11 cellular contexts compared by ENCODE assay signal in the genomic region with DNA sequence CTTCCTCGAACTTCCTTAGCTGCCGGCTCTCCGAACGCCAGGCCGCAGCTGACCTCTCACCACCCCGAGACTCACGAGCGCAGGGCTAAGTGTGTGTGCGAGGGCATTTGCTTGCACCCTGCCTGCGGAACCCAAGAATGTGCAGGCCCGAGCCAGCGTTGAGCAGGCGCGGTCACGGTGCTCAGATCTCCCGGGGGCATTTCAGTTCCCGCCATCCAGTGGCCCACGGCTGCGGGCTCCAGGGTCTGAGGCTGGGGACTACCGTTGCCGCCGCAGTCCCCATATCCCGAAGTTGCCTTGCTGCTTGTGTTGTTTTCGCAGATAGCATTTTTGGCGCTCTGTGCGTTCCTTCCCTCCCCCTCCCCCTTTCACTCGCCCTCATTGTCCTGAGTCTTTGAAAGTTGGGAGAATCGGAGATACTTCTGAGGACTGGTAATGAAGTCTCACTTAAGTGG. TPM values are rescaled to one million over a fixed set of nuclear protein-coding genes. Genes with fewer than 3 reads are reported as not detected.
DNase-seq lines count a peak whose midpoint lies in the region; ATAC-seq and TF ChIP-seq lines count a peak whose summit lies in the region.
"Had no signal": no experiment of that assay in that cellular context is flagged by ENCODE, and none has a peak within 500 bp of the region (broad histone marks: within the 10 kb centered on the region; RNA-seq: fewer than 3 reads in every experiment).

No MANE protein-coding gene starts in this region.

- H3K27ac ChIP-seq in hepatocyte = no peak overlapping the region

- H3K4me1 ChIP-seq in hepatocyte (ENCODE audit: insufficient read depth) = peaks cover 50% of the 10 kb centered on the region

- H3K27me3 ChIP-seq in H7 (ENCODE audit: control insufficient read depth, insufficient read depth, low read length) (peaks cover 100% of the 10 kb centered on the region), hepatocyte (peaks cover 100% of the 10 kb centered on the region)

- no peaks in the 10 kb centered on the region for H3K79me2 ChIP-seq in hepatocyte

- no peaks in the 10 kb centered on the region for H3K9me3 Mint-ChIP-seq in activated CD4-positive, alpha-beta memory T cell treated with anti-CD3 and anti-CD28 coated beads, Interleukin-2, amount 10 ng/mL, durations not matched to agents 7 days and 5 days
- no peaks in the 10 kb centered on the region for H3K9me3 Mint-ChIP-seq in osteocyte (ENCODE audit: unreplicated experiment)

- DNase-seq in H7 = peak; percentile 88
- DNase-seq in activated CD4-positive, alpha-beta memory T cell treated with anti-CD3 and anti-CD28 coated beads, Interleukin-2, amount 10 ng/mL, durations not matched to agents 7 days and 5 days = no peak
- DNase-seq in hepatocyte (ENCODE audit: low spot score) = no peak
- DNase-seq in osteocyte (ENCODE audit: extremely low spot score, unreplicated experiment) = no peak
- no peak for DNase-seq in GDM1 (lab: John Stamatoyannopoulos, UW)
- DNase-seq: DMS79 treated with DMSO at 0.1 percent for 48 hours, NCI-H1048 had no signal

- 12% methylated on average over 27 of the region's 28 CpGs for WGBS in hepatocyte (ENCODE audit: low lambda C conversion rate, missing lambda C conversion rate)

- H3K36me3 ChIP-seq in H7 (replicated peaks; ENCODE audit: control insufficient read depth, insufficient read depth, low read length) = no peaks in the 10 kb centered on the region
- H3K36me3 ChIP-seq in hepatocyte (replicated peaks; ENCODE audit: insufficient read depth, low read depth) = no peaks in the 10 kb centered on the region

- peak overlapping the region; percentile 82 for H3K4me2 ChIP-seq in hepatocyte

- POLR2A ChIA-PET in activated CD4-positive, alpha-beta memory T cell treated with anti-CD3 and anti-CD28 coated beads, Interleukin-2, amount 10 ng/mL, durations not matched to agents 7 days and 5 days (lab: Charles Lee) = interaction anchor here (1.0 kb wide), 1 partner anchor 11 kb away, joined by 3 read pairs; no protein-coding TSS in a partner anchor

- H3K9me3 ChIP-seq in hepatocyte (ENCODE audit: low read depth) = no peaks in the 10 kb centered on the region

- H3K4me3 ChIP-seq in H7 (ENCODE audit: insufficient read depth, low read depth, low read length) (peak overlapping the region; percentile 23), hepatocyte (no peak overlapping the region)

- peak overlapping the region; percentile 3 for H3K4me3 Mint-ChIP-seq in activated CD4-positive, alpha-beta memory T cell treated with anti-CD3 and anti-CD28 coated beads, Interleukin-2, amount 10 ng/mL, durations not matched to agents 7 days and 5 days
- H3K4me3 Mint-ChIP-seq in osteocyte (ENCODE audit: unreplicated experiment) = peak overlapping the region; percentile 19

- no peak for ATAC-seq in HG03175 (IDR thresholded peaks at IDR 0.05; ENCODE audit: unreplicated experiment)
- ATAC-seq in HG02798 (IDR thresholded peaks at IDR 0.05; ENCODE audit: poor library complexity, unreplicated experiment) = no peak

- H3K4me1 Mint-ChIP-seq in activated CD4-positive, alpha-beta memory T cell treated with anti-CD3 and anti-CD28 coated beads, Interleukin-2, amount 10 ng/mL, durations not matched to agents 7 days and 5 days = peaks cover 35% of the 10 kb centered on the region
- H3K4me1 Mint-ChIP-seq in osteocyte (ENCODE audit: unreplicated experiment) = peaks cover 54% of the 10 kb centered on the region

- peaks cover 5% of the 10 kb centered on the region for H4K20me1 ChIP-seq in hepatocyte (ENCODE audit: insufficient read depth, poor library complexity, severe bottlenecking)

- H3K27ac Mint-ChIP-seq in activated CD4-positive, alpha-beta memory T cell treated with anti-CD3 and anti-CD28 coated beads, Interleukin-2, amount 10 ng/mL, durations not matched to agents 7 days and 5 days = peak overlapping the region; percentile 19
- H3K27ac Mint-ChIP-seq in osteocyte (ENCODE audit: unreplicated experiment) = no peak overlapping the region

- peaks cover 92% of the 10 kb centered on the region for H3K27me3 Mint-ChIP-seq in activated CD4-positive, alpha-beta memory T cell treated with anti-CD3 and anti-CD28 coated beads, Interleukin-2, amount 10 ng/mL, durations not matched to agents 7 days and 5 days
- H3K27me3 Mint-ChIP-seq in osteocyte (ENCODE audit: unreplicated experiment) = peaks cover 87% of the 10 kb centered on the region

- TF ChIP-seq CTCF in hepatocyte (IDR thresholded peaks at IDR 0.05; ENCODE audit: poor library complexity) (no peak), osteocyte (IDR thresholded peaks at IDR 0.05) (no peak)

- peaks cover 7% of the 10 kb centered on the region for H3K36me3 Mint-ChIP-seq in activated CD4-positive, alpha-beta memory T cell treated with anti-CD3 and anti-CD28 coated beads, Interleukin-2, amount 10 ng/mL, durations not matched to agents 7 days and 5 days (ENCODE audit: low read depth)
- H3K36me3 Mint-ChIP-seq in osteocyte (ENCODE audit: unreplicated experiment) = no peaks in the 10 kb centered on the region

- no peaks in the 10 kb centered on the region for H3K9me2 ChIP-seq in hepatocyte (replicated peaks; ENCODE audit: insufficient read depth)

- CTCF ChIA-PET in activated CD4-positive, alpha-beta memory T cell treated with anti-CD3 and anti-CD28 coated beads, Interleukin-2, amount 10 ng/mL, durations not matched to agents 7 days and 5 days (lab: Charles Lee) = no interaction called here

- no peak overlapping the region for H2AFZ ChIP-seq in hepatocyte

RNA-seq across cellular contexts. Expression of gene NR2E1, which starts 1.7 kb away (rescaled TPM):
- total RNA-seq in H7 (2014; rRNA removed; shearing (Covaris generic)) = not detected in 2 replicates
- not detected for total RNA-seq in activated CD4-positive, alpha-beta memory T cell treated with anti-CD3 and anti-CD28 coated beads, Interleukin-2, amount 10 ng/mL, durations not matched to agents 7 days and 5 days
- total RNA-seq in hepatocyte = not detected in 2 replicates
- not detected in 2 replicates for polyA plus RNA-seq in hepatocyte
- not detected in 2 replicates for total RNA-seq in osteocyte
- total RNA-seq: lower leg skin; T-helper 2 cell treated with Interferon-gamma antibody and Interleukin-4, amounts not matched to agents 100 ng/mL and 5 ng/mL, for 36 hours had no signal
